22 cellular contexts compared by ENCODE assay signal in genomic region chr12:9405861-9406563, GRCh38.
DNase-seq lines count a peak whose midpoint lies in the region; ATAC-seq and TF ChIP-seq lines count a peak whose summit lies in the region.
"Had no signal": no experiment of that assay in that cellular context is flagged by ENCODE, and none has a peak within 500 bp of the region (broad histone marks: within the 10 kb centered on the region; RNA-seq: fewer than 3 reads in every experiment).

No MANE protein-coding gene starts in this region.

- no peaks in the 10 kb centered on the region for H3K36me3 ChIP-seq in WERI-Rb-1
- H3K36me3 ChIP-seq in upper lobe of right lung, result no peaks in the 10 kb centered on the region
- H3K36me3 ChIP-seq: BE2C, prostate gland, tibial nerve had no signal

- H3K4me3 ChIP-seq in WERI-Rb-1 (ENCODE audit: low read depth, low read length), result peak overlapping the region; percentile 22
- peak overlapping the region; percentile 36 for H3K4me3 ChIP-seq in upper lobe of right lung
- H3K4me3 ChIP-seq: prostate gland had no signal

- H3K4me1 ChIP-seq in upper lobe of right lung, result no peaks in the 10 kb centered on the region
- H3K4me1 ChIP-seq: BE2C, prostate gland, tibial nerve had no signal

- no peak for ATAC-seq in Right ventricle myocardium superior (ENCODE audit: poor library complexity)
- ATAC-seq in upper lobe of right lung, result peak; percentile 33
- no peak for ATAC-seq in HG03442 (IDR thresholded peaks at IDR 0.05; ENCODE audit: unreplicated experiment)
- ATAC-seq: left cardiac atrium had no signal

- DNase-seq in cardiac septum (ENCODE audit: low spot score), result peak; percentile 72
- no peak for DNase-seq in Right ventricle myocardium superior
- DNase-seq in WERI-Rb-1, result no peak
- peak; percentile 25 for DNase-seq in left kidney (ENCODE audit: low read depth, low spot score)
- DNase-seq in upper lobe of right lung, result no peak
- DNase-seq in activated CD4-positive, alpha-beta T cell treated with anti-CD3 and anti-CD28 coated beads, Interleukin-2, amount 50 U/mL, for 4 hours, result no peak
- DNase-seq in activated T-cell treated with anti-CD3 and anti-CD28 coated beads, Interleukin-2, amount 50 U/mL, for 48 hours, result no peak
- DNase-seq: activated CD4-positive, alpha-beta memory T cell treated with anti-CD3 and anti-CD28 coated beads for 36 hours; activated CD4-positive, CD25-positive, alpha-beta regulatory T cell; activated effector memory CD4-positive, alpha-beta T cell treated with Interleukin-2 at 50 U/mL for 16 hours; BE2C; cerebellar nuclear complex; left cardiac atrium; NCI-H2081 treated with DMSO at 0.1 percent for 48 hours; nephron progenitor cell; RPMI8226; small intestine; stimulated activated CD4-positive, alpha-beta T cell treated with anti-CD3 and anti-CD28 coated beads, Interleukin-2, amount 100 ng/mL, for 48 hours; T-helper 9 cell had no signal

- H3K27ac ChIP-seq in WERI-Rb-1, result no peak overlapping the region
- H3K27ac ChIP-seq in upper lobe of right lung, result no peak overlapping the region
- H3K27ac ChIP-seq: prostate gland had no signal

- intact Hi-C loops in cardiac septum (cut with DNase I) (no loop called here), Right ventricle myocardium superior (cut with DNase I) (no loop called here), upper lobe of right lung (cut with DNase I) (no loop called here)

- H3K27me3 ChIP-seq in WERI-Rb-1 (ENCODE audit: insufficient read depth, low read depth, severe bottlenecking), result no peaks in the 10 kb centered on the region
- H3K27me3 ChIP-seq in upper lobe of right lung, result no peaks in the 10 kb centered on the region
- H3K27me3 ChIP-seq: BE2C, tibial nerve had no signal

- TF ChIP-seq CTCF in WERI-Rb-1 (IDR thresholded peaks at IDR 0.05; ENCODE audit: low read depth, low read length), result no peak
- TF ChIP-seq CTCF in upper lobe of right lung (IDR thresholded peaks at IDR 0.05), result no peak

- H3K9me3 ChIP-seq in WERI-Rb-1 (ENCODE audit: severe bottlenecking) (no peaks in the 10 kb centered on the region), upper lobe of right lung (no peaks in the 10 kb centered on the region)
- H3K9me3 ChIP-seq: BE2C, prostate gland, tibial nerve had no signal

Comparison
In these comparisons a context has a peak if more than half of its experiments do, and no peak if none do; other contexts are left out.
1. DNase-seq: peak in cardiac septum (single experiment) and left kidney (single experiment); none in Right ventricle myocardium superior (single experiment), WERI-Rb-1 (single experiment), upper lobe of right lung (single experiment), activated CD4-positive, alpha-beta T cell treated with anti-CD3 and anti-CD28 coated beads, Interleukin-2, amount 50 U/mL, for 4 hours (0 of 2) and activated T-cell treated with anti-CD3 and anti-CD28 coated beads, Interleukin-2, amount 50 U/mL, for 48 hours (0 of 2).